In genomic region chr16:87457051-87457611, GRCh38 we compare ENCODE assay signal across 11 cellular contexts. TPM values are rescaled to one million over a fixed set of nuclear protein-coding genes. Genes with fewer than 3 reads are reported as not detected.
A peak's percentile ranks its signal among the peaks of the same experiment; 100 is the strongest.
DNase-seq lines count a peak whose midpoint lies in the region; ATAC-seq and TF ChIP-seq lines count a peak whose summit lies in the region.
"Had no signal": no experiment of that assay in that cellular context is flagged by ENCODE, and none has a peak within 500 bp of the region (broad histone marks: within the 10 kb centered on the region; RNA-seq: fewer than 3 reads in every experiment).

No MANE protein-coding gene starts in this region.

- peaks cover 75% of the 10 kb centered on the region for H3K36me3 Mint-ChIP-seq in activated T-cell treated with anti-CD3 and anti-CD28 coated beads, Interleukin-2, amount 50 U/mL, for 24 hours (ENCODE audit: low read depth)

- in situ Hi-C loops in astrocyte of the cerebellum (cut with HindIII; ENCODE audit: low sequenced_read_pairs): no loop called here

- H3K9me3 Mint-ChIP-seq in activated T-cell treated with anti-CD3 and anti-CD28 coated beads, Interleukin-2, amount 50 U/mL, for 24 hours: no peaks in the 10 kb centered on the region

- no peak overlapping the region for H3K4me3 ChIP-seq in astrocyte of the cerebellum (ENCODE audit: low read depth, low read length)
- H3K4me3 ChIP-seq in thyroid gland (replicated peaks in 1 of 3): no peak overlapping the region
- H3K4me3 ChIP-seq: heart left ventricle had no signal

- no peaks in the 10 kb centered on the region for H3K27me3 Mint-ChIP-seq in activated T-cell treated with anti-CD3 and anti-CD28 coated beads, Interleukin-2, amount 50 U/mL, for 24 hours

- TF ChIP-seq CTCF in astrocyte of the cerebellum (IDR thresholded peaks at IDR 0.05; ENCODE audit: low read depth, low read length, missing control alignments) (no peak), thyroid gland (IDR thresholded peaks at IDR 0.05) (no peak)

- no peaks in the 10 kb centered on the region for H3K9me3 ChIP-seq in thyroid gland
- H3K9me3 ChIP-seq: heart left ventricle had no signal

- intact Hi-C loops in thyroid gland (cut with DNase I): no loop called here

- H3K27ac Mint-ChIP-seq in activated T-cell treated with anti-CD3 and anti-CD28 coated beads, Interleukin-2, amount 50 U/mL, for 24 hours: peak overlapping the region; percentile 91

- peaks cover 50 to 58% of the 10 kb centered on the region in 2 donors for H3K4me1 ChIP-seq in thyroid gland

- no peak for DNase-seq in activated T-cell treated with anti-CD3 and anti-CD28 coated beads, Interleukin-2, amount 50 U/mL, for 24 hours
- no peak for DNase-seq in activated T-cell treated with anti-CD3 and anti-CD28 coated beads, Interleukin-2, amount 50 U/mL, for 1 hour
- peak; percentile 34 for DNase-seq in astrocyte of the cerebellum (ENCODE audit: low read depth)
- peak; percentile 91 for DNase-seq in kidney tubule cell (ENCODE audit: low spot score)
- no peak for DNase-seq in thyroid gland
- no peak for DNase-seq in GM19238 (ENCODE audit: insufficient read length, low spot score)
- DNase-seq: AML-193, heart left ventricle had no signal

- peaks cover 0 to 1% of the 10 kb centered on the region in 2 donors for H3K36me3 ChIP-seq in thyroid gland

- peak overlapping the region; percentile 90 to 99 (median 98) for H3K27ac ChIP-seq in thyroid gland
- H3K27ac ChIP-seq: HL-60 had no signal

- TF ChIP-seq POLR2A in thyroid gland (IDR thresholded peaks at IDR 0.05): no peak

- ATAC-seq in GM21576 (IDR thresholded peaks at IDR 0.05; ENCODE audit: unreplicated experiment) (no peak), HG02798 (IDR thresholded peaks at IDR 0.05; ENCODE audit: poor library complexity, unreplicated experiment) (no peak)

- H3K27me3 ChIP-seq in thyroid gland: no peaks in the 10 kb centered on the region
- H3K27me3 ChIP-seq: heart left ventricle had no signal

- H3K4me1 Mint-ChIP-seq in activated T-cell treated with anti-CD3 and anti-CD28 coated beads, Interleukin-2, amount 50 U/mL, for 24 hours (ENCODE audit: low read depth): peaks cover 43% of the 10 kb centered on the region

- WGBS in thyroid gland, 2 donors: 75 to 77% methylated on average over 5 of the region's 5 CpGs

- peak overlapping the region; percentile 30 for H3K4me3 Mint-ChIP-seq in activated T-cell treated with anti-CD3 and anti-CD28 coated beads, Interleukin-2, amount 50 U/mL, for 24 hours

RNA-seq across cellular contexts. Expression of gene ZCCHC14, which starts 35.7 kb away (rescaled TPM):
- total RNA-seq in thyroid gland: 10 to 100 TPM; 23.0 to 70.0 (median 27.6) TPM

Comparison
In these comparisons a context has a peak if more than half of its experiments do, and no peak if none do; other contexts are left out.
1. DNase-seq: peak in astrocyte of the cerebellum (single experiment) and kidney tubule cell (single experiment); none in activated T-cell treated with anti-CD3 and anti-CD28 coated beads, Interleukin-2, amount 50 U/mL, for 24 hours (single experiment), activated T-cell treated with anti-CD3 and anti-CD28 coated beads, Interleukin-2, amount 50 U/mL, for 1 hour (single experiment), thyroid gland (0 of 2) and GM19238 (single experiment).